In the genomic region with DNA sequence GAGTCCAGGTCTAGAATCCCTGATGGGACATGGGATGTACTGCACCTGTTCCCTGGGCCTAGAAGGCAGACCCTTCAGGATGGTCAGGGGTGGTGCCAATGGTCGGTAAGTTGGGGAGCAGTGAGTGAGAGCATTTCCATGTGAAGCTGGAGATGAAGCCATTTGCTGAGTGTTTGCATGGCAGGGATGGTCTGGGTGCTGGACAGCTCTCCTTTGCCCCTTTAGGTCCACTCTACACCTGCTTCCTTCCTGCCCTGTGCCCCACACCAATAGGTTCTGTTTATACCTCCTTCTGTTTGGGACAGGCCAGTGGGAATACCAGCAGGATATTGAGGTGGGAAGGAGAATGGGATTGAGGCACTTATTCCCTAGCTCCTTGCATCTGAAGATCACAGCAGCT, we compare ENCODE assay signal across 25 cellular contexts.
"Had no signal": no experiment of that assay in that cellular context is flagged by ENCODE, and none has a peak within 500 bp of the region (broad histone marks: within the 10 kb centered on the region; RNA-seq: fewer than 3 reads in every experiment).

No MANE protein-coding gene starts in this region.

- H3K4me1 ChIP-seq: colonic mucosa, esophagus squamous epithelium, gastrocnemius medialis, heart right ventricle, left lung, lower lobe of right lung had no signal

- H3K9me3 Mint-ChIP-seq: dendritic cell treated with granulocyte-macrophage colony-stimulating factor and Interleukin-4, amounts not matched to agents 40 ng/mL and 50 ng/mL, for 4 days; effector memory CD8-positive, alpha-beta T cell; endodermal cell; mesothelial cell of epicardium had no signal

- H3K4me3 ChIP-seq: colonic mucosa, esophagus squamous epithelium, gastrocnemius medialis, heart right ventricle, left lung, lower lobe of right lung, mucosa of descending colon had no signal

- H3K4me1 Mint-ChIP-seq: endodermal cell, mesothelial cell of epicardium, naive B cell had no signal

- H3K27me3 Mint-ChIP-seq: dendritic cell treated with granulocyte-macrophage colony-stimulating factor and Interleukin-4, amounts not matched to agents 40 ng/mL and 50 ng/mL, for 4 days had no signal

- H3K9me3 ChIP-seq: colonic mucosa, esophagus squamous epithelium, gastrocnemius medialis, heart right ventricle, left lung, lower lobe of right lung, mucosa of descending colon had no signal

- ATAC-seq: effector memory CD8-positive, alpha-beta T cell; esophagus mucosa; gastrocnemius medialis; heart right ventricle; left cardiac atrium; left lung; left ventricle myocardium superior; lower lobe of right lung; mucosa of descending colon had no signal

- H3K36me3 ChIP-seq: colonic mucosa, esophagus squamous epithelium, gastrocnemius medialis, heart right ventricle, left lung, lower lobe of right lung had no signal

- DNase-seq: colonic mucosa; cortex of kidney; effector CD8-positive, alpha-beta T cell; effector memory CD8-positive, alpha-beta T cell; endodermal cell; erythroblast; esophagus squamous epithelium; foreskin fibroblast; foreskin melanocyte; gastrocnemius medialis; glutamatergic neuron; head of caudate nucleus; heart right ventricle; hippocampal formation; left cardiac atrium; left lung; left ventricle myocardium superior; lower lobe of right lung; mesenchymal stem cell; mucosa of descending colon; naive B cell had no signal

- H3K4me3 Mint-ChIP-seq: dendritic cell treated with granulocyte-macrophage colony-stimulating factor and Interleukin-4, amounts not matched to agents 40 ng/mL and 50 ng/mL, for 4 days; effector memory CD8-positive, alpha-beta T cell; endodermal cell; mesothelial cell of epicardium had no signal

- H3K27ac Mint-ChIP-seq: dendritic cell treated with granulocyte-macrophage colony-stimulating factor and Interleukin-4, amounts not matched to agents 40 ng/mL and 50 ng/mL, for 4 days; effector memory CD8-positive, alpha-beta T cell; endodermal cell; mesothelial cell of epicardium; naive B cell had no signal

- H3K36me3 Mint-ChIP-seq: mesothelial cell of epicardium, naive B cell had no signal

- H3K27ac ChIP-seq: colonic mucosa, epithelial cell of prostate, esophagus squamous epithelium, gastrocnemius medialis, heart right ventricle, left lung, lower lobe of right lung had no signal
